ENCODE assay signal across 11 cellular contexts in the genomic region with DNA sequence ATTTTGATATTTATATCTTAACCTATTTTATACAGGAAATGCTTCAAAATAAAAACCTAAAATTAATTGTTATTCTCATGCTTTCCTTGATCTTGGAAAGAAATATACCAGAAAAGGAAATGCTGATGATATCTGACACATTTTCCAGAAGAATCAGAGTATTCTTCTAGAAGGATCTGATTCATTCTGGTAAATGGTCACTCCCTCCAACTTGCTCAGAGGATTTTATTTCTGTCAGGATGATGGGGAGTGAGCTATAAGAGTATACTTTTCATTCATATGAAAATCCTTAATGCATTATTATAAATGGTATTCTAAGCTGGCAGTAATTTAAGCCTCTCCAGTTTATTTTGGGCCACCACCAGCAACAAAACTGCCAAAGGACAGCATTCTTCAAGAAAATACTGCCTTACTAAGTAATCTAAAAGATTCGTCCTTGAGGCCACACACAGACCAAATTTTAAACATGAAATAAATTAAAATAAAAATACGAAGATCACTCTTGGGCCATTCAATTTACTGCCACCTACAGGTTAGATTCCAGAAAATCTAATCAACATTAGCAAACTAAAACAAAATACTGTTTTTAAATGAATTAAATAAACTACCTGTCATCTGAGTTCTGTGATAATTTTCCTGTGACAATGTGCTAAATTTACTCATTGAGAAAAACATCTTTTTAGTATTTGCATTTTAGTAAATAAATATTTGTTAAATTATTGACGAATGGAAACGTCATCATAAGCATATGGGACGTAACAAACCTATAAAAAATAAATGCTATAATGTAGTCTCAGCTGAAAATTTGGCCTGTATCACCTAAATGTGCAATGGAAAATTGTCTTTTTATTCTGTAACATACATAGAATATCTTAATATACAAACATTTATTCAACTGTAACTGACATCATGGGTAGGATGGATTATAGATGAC.
DNase-seq lines count a peak whose midpoint lies in the region; ATAC-seq and TF ChIP-seq lines count a peak whose summit lies in the region.
"Had no signal": no experiment of that assay in that cellular context is flagged by ENCODE, and none has a peak within 500 bp of the region (broad histone marks: within the 10 kb centered on the region; RNA-seq: fewer than 3 reads in every experiment).

No MANE protein-coding gene starts in this region.

- no peak for TF ChIP-seq POLR2A in vagina (IDR thresholded peaks at IDR 0.05)

- H3K27ac Mint-ChIP-seq in naive thymus-derived CD8-positive, alpha-beta T cell = no peak overlapping the region
- H3K27ac Mint-ChIP-seq: activated naive CD4-positive, alpha-beta T cell treated with anti-CD3 and anti-CD28 coated beads for 36 hours; CD8-positive, alpha-beta memory T cell had no signal

- no peaks in the 10 kb centered on the region for H3K4me1 Mint-ChIP-seq in naive thymus-derived CD8-positive, alpha-beta T cell
- H3K4me1 Mint-ChIP-seq: CD8-positive, alpha-beta memory T cell had no signal

- H3K4me3 ChIP-seq in right atrium auricular region = no peak overlapping the region
- H3K4me3 ChIP-seq in fibroblast of the aortic adventitia (ENCODE audit: low read depth, low read length) = no peak overlapping the region
- no peak overlapping the region for H3K4me3 ChIP-seq in vagina

- H3K9me3 Mint-ChIP-seq in naive thymus-derived CD8-positive, alpha-beta T cell = peaks cover 0 to 2% (median 0%) of the 10 kb centered on the region in 9 donors
- H3K9me3 Mint-ChIP-seq: activated naive CD4-positive, alpha-beta T cell treated with anti-CD3 and anti-CD28 coated beads for 36 hours had no signal

- POLR2A ChIA-PET in naive thymus-derived CD8-positive, alpha-beta T cell (lab: Charles Lee) = no interaction called here

- H3K27me3 ChIP-seq in right atrium auricular region (no peaks in the 10 kb centered on the region), vagina (no peaks in the 10 kb centered on the region)

- intact Hi-C loops in Right ventricle myocardium inferior (cut with DNase I) (no loop called here), vagina (cut with DNase I) (no loop called here)

- TF ChIP-seq CTCF in right atrium auricular region (IDR thresholded peaks at IDR 0.05) (peak; percentile 10 to 44), fibroblast of the aortic adventitia (IDR thresholded peaks at IDR 0.05; ENCODE audit: insufficient read depth, low read length) (peak; percentile 48), vagina (IDR thresholded peaks at IDR 0.05) (no peak)

- no peaks in the 10 kb centered on the region for H3K27me3 Mint-ChIP-seq in naive thymus-derived CD8-positive, alpha-beta T cell
- H3K27me3 Mint-ChIP-seq: CD8-positive, alpha-beta memory T cell had no signal

- H3K4me1 ChIP-seq in right atrium auricular region = peaks cover 0 to 8% of the 10 kb centered on the region in 2 donors
- peaks cover 17% of the 10 kb centered on the region for H3K4me1 ChIP-seq in vagina

- no peak for DNase-seq in right atrium auricular region (ENCODE audit: low spot score)
- DNase-seq in Right ventricle myocardium inferior (ENCODE audit: missing footprints) = no peak
- peak; percentile 8 for DNase-seq in SW480 (ENCODE audit: low spot score)
- peak; percentile 60 for DNase-seq in fibroblast of the aortic adventitia (ENCODE audit: low read depth)
- DNase-seq in vagina (ENCODE audit: extremely low spot score in 2 of 2) = no peak
- DNase-seq in naive thymus-derived CD8-positive, alpha-beta T cell = no peak
- DNase-seq: activated naive CD4-positive, alpha-beta T cell treated with anti-CD3 and anti-CD28 coated beads for 36 hours; CD8-positive, alpha-beta memory T cell had no signal

- no peaks in the 10 kb centered on the region for H3K36me3 Mint-ChIP-seq in naive thymus-derived CD8-positive, alpha-beta T cell
- H3K36me3 Mint-ChIP-seq: CD8-positive, alpha-beta memory T cell had no signal

- H3K27ac ChIP-seq in right atrium auricular region (no peak overlapping the region), vagina (peak overlapping the region; percentile 30)

- no peaks in the 10 kb centered on the region for H3K9me3 ChIP-seq in right atrium auricular region
- no peaks in the 10 kb centered on the region for H3K9me3 ChIP-seq in vagina

- no peak overlapping the region for H3K4me3 Mint-ChIP-seq in naive thymus-derived CD8-positive, alpha-beta T cell
- H3K4me3 Mint-ChIP-seq: activated naive CD4-positive, alpha-beta T cell treated with anti-CD3 and anti-CD28 coated beads for 36 hours; CD8-positive, alpha-beta memory T cell had no signal

- H3K36me3 ChIP-seq in right atrium auricular region (no peaks in the 10 kb centered on the region), vagina (peaks cover 0 to 6% of the 10 kb centered on the region in 2 donors)

- ATAC-seq in Right ventricle myocardium inferior (no peak), HG02884 (IDR thresholded peaks at IDR 0.05; ENCODE audit: unreplicated experiment) (no peak), GM18870 (IDR thresholded peaks at IDR 0.05; ENCODE audit: unreplicated experiment) (no peak)
- ATAC-seq in naive thymus-derived CD8-positive, alpha-beta T cell = no peak
- ATAC-seq: activated CD4-positive, CD25-positive, alpha-beta regulatory T cell treated with anti-CD3 and anti-CD28 coated beads, Interleukin-2, amount 50 U/mL, for 24 hours had no signal

Comparison
In these comparisons a context has a peak if more than half of its experiments do, and no peak if none do; other contexts are left out.
1. DNase-seq: peak in SW480 (single experiment) and fibroblast of the aortic adventitia (single experiment); none in right atrium auricular region (single experiment), Right ventricle myocardium inferior (single experiment), vagina (0 of 2) and naive thymus-derived CD8-positive, alpha-beta T cell (0 of 10).
2. CTCF ChIP-seq: peak in right atrium auricular region (2 of 2) and fibroblast of the aortic adventitia (single experiment); none in vagina (0 of 3).